Comparison of ENCODE assay signal across 8 cellular contexts in genomic region chr1:225809842-225810578, GRCh38. TPM values are rescaled to one million over a fixed set of nuclear protein-coding genes. Genes with fewer than 3 reads are reported as not detected.
DNase-seq lines count a peak whose midpoint lies in the region; ATAC-seq and TF ChIP-seq lines count a peak whose summit lies in the region.

Gene EPHX1 (plus strand): TSS chr1:225810124. CDS start chr1:225828730, 18,606 bp downstream.

- H3K4me1 Mint-ChIP-seq in CD4-positive, CD25-positive, alpha-beta regulatory T cell: peaks cover 2 to 12% (median 5%) of the 10 kb centered on the region in 4 donors
- H3K4me1 Mint-ChIP-seq in endodermal cell: peaks cover 21% of the 10 kb centered on the region
- peaks cover 36% of the 10 kb centered on the region for H3K4me1 Mint-ChIP-seq in mesothelial cell of epicardium

- no peaks in the 10 kb centered on the region for H3K27me3 ChIP-seq in CD4-positive, CD25-positive, alpha-beta regulatory T cell (ENCODE audit: control insufficient read depth, insufficient read depth, low read length)
- H3K27me3 ChIP-seq in endodermal cell (ENCODE audit: control insufficient read depth, insufficient read depth, low read length, poor library complexity, severe bottlenecking): no peaks in the 10 kb centered on the region

- peaks cover 8% of the 10 kb centered on the region for H3K4me1 ChIP-seq in CD4-positive, CD25-positive, alpha-beta regulatory T cell (ENCODE audit: control insufficient read depth, insufficient read depth, low read length, poor library complexity, severe bottlenecking)
- peaks cover 15% of the 10 kb centered on the region for H3K4me1 ChIP-seq in endodermal cell (ENCODE audit: control insufficient read depth, insufficient read depth, low read length)

- peak within 1 kb of the TSS; percentile 79 to 89 (median 84) for H3K4me3 Mint-ChIP-seq in CD4-positive, CD25-positive, alpha-beta regulatory T cell
- H3K4me3 Mint-ChIP-seq in endodermal cell: peak within 1 kb of the TSS; percentile 81
- peak within 1 kb of the TSS; percentile 87 for H3K4me3 Mint-ChIP-seq in mesothelial cell of epicardium

- H3K9me3 ChIP-seq in CD4-positive, CD25-positive, alpha-beta regulatory T cell (ENCODE audit: control insufficient read depth in 2 of 2, low read length in 2 of 2): no peaks in the 10 kb centered on the region
- no peaks in the 10 kb centered on the region for H3K9me3 ChIP-seq in endodermal cell (ENCODE audit: control insufficient read depth, low read length)

- TF ChIP-seq CTCF in endodermal cell (conservative IDR thresholded peaks at IDR 0.05) (peak; percentile 54), mesothelial cell of epicardium (IDR thresholded peaks at IDR 0.05; ENCODE audit: unreplicated experiment) (no peak)

- DNase-seq in CD4-positive, CD25-positive, alpha-beta regulatory T cell: peak; percentile 14 to 69 (median 23)
- DNase-seq in NCI-H82 (lab: John Stamatoyannopoulos, UW) (peak; percentile 96), endodermal cell (peak; percentile 96), mesothelial cell of epicardium (ENCODE audit: low spot score in 2 of 2, unreplicated experiment in 2 of 2) (peak; percentile 68 to 89)
- peak; percentile 35 to 55 (median 45) for DNase-seq in activated CD8-positive, alpha-beta memory T cell treated with anti-CD3 and anti-CD28 coated beads for 48 hours (ENCODE audit: low read depth in 2 of 3, low spot score in 2 of 3)
- peak; percentile 14 to 32 for DNase-seq in stimulated activated CD8-positive, alpha-beta memory T cell treated with anti-CD3 and anti-CD28 coated beads, Interleukin-15, amount 100 ng/mL, for 4 hours (ENCODE audit: low read depth in 2 of 2)

- H3K36me3 ChIP-seq in CD4-positive, CD25-positive, alpha-beta regulatory T cell (ENCODE audit: control insufficient read depth, insufficient read depth, low read length): no peaks in the 10 kb centered on the region
- H3K36me3 ChIP-seq in endodermal cell (ENCODE audit: control insufficient read depth, insufficient read depth, low read length): peaks cover 24% of the 10 kb centered on the region

- no peaks in the 10 kb centered on the region for H3K9me3 Mint-ChIP-seq in CD4-positive, CD25-positive, alpha-beta regulatory T cell
- H3K9me3 Mint-ChIP-seq in endodermal cell: no peaks in the 10 kb centered on the region
- no peaks in the 10 kb centered on the region for H3K9me3 Mint-ChIP-seq in mesothelial cell of epicardium

- H3K27me3 Mint-ChIP-seq in CD4-positive, CD25-positive, alpha-beta regulatory T cell: peaks cover 24% of the 10 kb centered on the region
- peaks cover 2% of the 10 kb centered on the region for H3K27me3 Mint-ChIP-seq in endodermal cell (ENCODE audit: insufficient read depth)
- H3K27me3 Mint-ChIP-seq in mesothelial cell of epicardium (ENCODE audit: low read depth): no peaks in the 10 kb centered on the region

- H3K4me3 ChIP-seq in CD4-positive, CD25-positive, alpha-beta regulatory T cell (ENCODE audit: low read depth, low read length): no peak within 1 kb of the TSS
- H3K4me3 ChIP-seq in endodermal cell (ENCODE audit: low read length): peak within 1 kb of the TSS; percentile 89

- ATAC-seq in CD4-positive, CD25-positive, alpha-beta regulatory T cell (ENCODE audit: low read depth in 2 of 2): peak; percentile 73 to 80
- peak; percentile 93 for ATAC-seq in GM19328 (IDR thresholded peaks at IDR 0.05; ENCODE audit: unreplicated experiment)
- ATAC-seq in HG03469 (IDR thresholded peaks at IDR 0.05; ENCODE audit: unreplicated experiment): peak; percentile 91

- peak within 1 kb of the TSS in 2 of 3 donors; percentile 77 to 86 for H3K27ac Mint-ChIP-seq in CD4-positive, CD25-positive, alpha-beta regulatory T cell
- H3K27ac Mint-ChIP-seq in endodermal cell: peak within 1 kb of the TSS; percentile 96
- H3K27ac Mint-ChIP-seq in mesothelial cell of epicardium: peak within 1 kb of the TSS; percentile 94

- H3K9ac ChIP-seq in endodermal cell (ENCODE audit: extremely low read depth, low read length, poor library complexity, severe bottlenecking): peak within 1 kb of the TSS; percentile 76

- WGBS in endodermal cell (ENCODE audit: insufficient coverage in 1 of 2, insufficient read length in 1 of 2), 2 experiments: 0 to 1% methylated on average over 19 to 80 of the region's 80 CpGs

- no peaks in the 10 kb centered on the region for H3K36me3 Mint-ChIP-seq in CD4-positive, CD25-positive, alpha-beta regulatory T cell
- H3K36me3 Mint-ChIP-seq in endodermal cell (ENCODE audit: low read depth) (peaks cover 7% of the 10 kb centered on the region), mesothelial cell of epicardium (no peaks in the 10 kb centered on the region)

- no peak within 1 kb of the TSS for H3K27ac ChIP-seq in CD4-positive, CD25-positive, alpha-beta regulatory T cell (ENCODE audit: insufficient read depth, low read length, poor library complexity, severe bottlenecking)
- H3K27ac ChIP-seq in endodermal cell (ENCODE audit: low read depth, low read length): no peak within 1 kb of the TSS

RNA-seq across cellular contexts. Expression of gene EPHX1, which starts in this region (rescaled TPM):
- total RNA-seq in CD4-positive, CD25-positive, alpha-beta regulatory T cell: 0.62 TPM
- under 1 TPM in 3 of 4 donors, not detected in 1; 0.11 to 0.52 (median 0.38) TPM for polyA plus RNA-seq in CD4-positive, CD25-positive, alpha-beta regulatory T cell
- total RNA-seq in endodermal cell: 10 to 100 TPM; 49.2 to 84.1 TPM
- 28.4 TPM for polyA plus RNA-seq in endodermal cell (2013, experiment 1 of 2)
- 31.2 TPM for polyA plus RNA-seq in endodermal cell (2013, experiment 2 of 2)
- total RNA-seq in mesothelial cell of epicardium: 34.7 to 37.2 TPM (median 35.9 TPM) in 3 replicates

Comparison
In these comparisons a context has a peak if more than half of its experiments do, and no peak if none do; other contexts are left out.
1. RNA of gene EPHX1 (total RNA-seq): 49.2 to 84.1 TPM in endodermal cell and 34.7 to 37.2 TPM in mesothelial cell of epicardium; 0.62 TPM in CD4-positive, CD25-positive, alpha-beta regulatory T cell (single experiment); every median in the first group is over 10 times any median in the second.
2. Peak in DNase-seq and ATAC-seq in CD4-positive, CD25-positive, alpha-beta regulatory T cell; RNA of the gene not detected or under 1 TPM.
3. DNase-seq: peak in every context shown above with its lines; median percentile 96 in NCI-H82; 96 in endodermal cell; 78 in mesothelial cell of epicardium; 45 in activated CD8-positive, alpha-beta memory T cell treated with anti-CD3 and anti-CD28 coated beads for 48 hours; 23 in CD4-positive, CD25-positive, alpha-beta regulatory T cell; 23 in stimulated activated CD8-positive, alpha-beta memory T cell treated with anti-CD3 and anti-CD28 coated beads, Interleukin-15, amount 100 ng/mL, for 4 hours.
4. Peak in every context shown above with its lines, with median percentiles within 50 percentile points of each other: ATAC-seq, H3K27ac Mint-ChIP-seq and H3K4me3 Mint-ChIP-seq.